Comparison of ENCODE assay signal across 10 cellular contexts in the genomic region with DNA sequence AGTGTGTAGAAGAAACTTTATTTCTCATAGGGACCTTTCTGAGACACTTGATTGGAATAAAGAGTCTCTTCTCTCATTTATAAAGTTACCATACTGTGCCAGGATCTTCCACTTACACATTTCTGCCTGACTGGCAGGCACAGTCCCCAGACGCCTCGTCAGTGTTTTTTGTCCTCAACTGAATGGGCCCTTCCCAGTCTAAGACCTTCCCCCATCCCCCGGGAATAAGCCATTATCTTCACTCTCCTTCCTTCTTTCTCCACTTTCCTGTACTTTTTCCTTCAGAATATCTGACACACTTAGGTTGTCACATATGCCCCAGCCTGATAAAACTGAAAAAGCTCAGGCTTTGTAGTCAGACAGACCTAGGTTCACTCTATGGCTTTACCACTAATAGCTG. TPM values are rescaled to one million over a fixed set of nuclear protein-coding genes. Genes with fewer than 3 reads are reported as not detected.
"Had no signal": no experiment of that assay in that cellular context is flagged by ENCODE, and none has a peak within 500 bp of the region (broad histone marks: within the 10 kb centered on the region; RNA-seq: fewer than 3 reads in every experiment).

No MANE protein-coding gene starts in this region.

- DNase-seq: activated CD4-positive, alpha-beta memory T cell treated with anti-CD3 and anti-CD28 coated beads for 36 hours; activated CD4-positive, alpha-beta T cell treated with anti-CD3 and anti-CD28 coated beads for 1 hour; activated gamma-delta T cell; activated naive CD8-positive, alpha-beta T cell treated with anti-CD3 and anti-CD28 coated beads for 36 hours; activated T-cell treated with anti-CD3 and anti-CD28 coated beads, Interleukin-2, amount 50 U/mL, for 48 hours; dorsolateral prefrontal cortex; mesendoderm; pancreas had no signal

- H3K4me3 Mint-ChIP-seq: activated CD4-positive, alpha-beta memory T cell treated with anti-CD3 and anti-CD28 coated beads for 36 hours; activated naive CD8-positive, alpha-beta T cell treated with anti-CD3 and anti-CD28 coated beads for 36 hours had no signal

- ATAC-seq: pancreas had no signal

- H3K9me3 ChIP-seq: esophagus muscularis mucosa, pancreas had no signal

- H3K27ac Mint-ChIP-seq: activated CD4-positive, alpha-beta memory T cell treated with anti-CD3 and anti-CD28 coated beads for 36 hours; activated naive CD8-positive, alpha-beta T cell treated with anti-CD3 and anti-CD28 coated beads for 36 hours had no signal

- H3K27ac ChIP-seq: esophagus muscularis mucosa, pancreas had no signal

- H3K27me3 ChIP-seq: dorsolateral prefrontal cortex, esophagus muscularis mucosa, pancreas had no signal

- H3K27me3 Mint-ChIP-seq: activated CD4-positive, alpha-beta memory T cell treated with anti-CD3 and anti-CD28 coated beads for 36 hours; activated naive CD8-positive, alpha-beta T cell treated with anti-CD3 and anti-CD28 coated beads for 36 hours had no signal

- H3K9me3 Mint-ChIP-seq: activated CD4-positive, alpha-beta memory T cell treated with anti-CD3 and anti-CD28 coated beads for 36 hours; activated naive CD8-positive, alpha-beta T cell treated with anti-CD3 and anti-CD28 coated beads for 36 hours had no signal

- H3K36me3 ChIP-seq: pancreas had no signal

- H3K4me3 ChIP-seq: dorsolateral prefrontal cortex, esophagus muscularis mucosa, pancreas had no signal

- H3K4me1 ChIP-seq: pancreas had no signal

RNA-seq across cellular contexts. Expression of a gene that starts 35.3 kb away (rescaled TPM):
- total RNA-seq: bronchial epithelial cell had no signal
